In the genomic region with DNA sequence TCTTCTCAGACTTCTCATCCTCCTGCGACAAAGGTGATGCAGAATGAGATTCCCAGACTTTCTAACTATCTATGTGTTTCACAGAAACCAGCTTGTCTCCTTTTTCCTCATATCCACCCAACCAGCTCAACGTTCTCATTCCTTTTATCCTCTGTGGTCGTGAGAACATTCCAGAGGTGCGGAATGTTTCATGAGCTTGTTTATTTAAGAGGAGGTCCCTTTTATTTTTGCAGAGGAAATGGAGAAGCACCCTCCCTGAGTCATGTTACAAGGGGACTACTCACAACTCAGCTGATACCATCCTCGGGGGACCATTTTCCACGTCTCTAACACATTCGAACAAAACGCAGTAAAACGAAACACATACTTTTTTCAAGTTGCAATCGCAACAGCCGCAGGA, we compare ENCODE assay signal across 14 cellular contexts.
DNase-seq lines count a peak whose midpoint lies in the region; ATAC-seq and TF ChIP-seq lines count a peak whose summit lies in the region.
"Had no signal": no experiment of that assay in that cellular context is flagged by ENCODE, and none has a peak within 500 bp of the region (broad histone marks: within the 10 kb centered on the region; RNA-seq: fewer than 3 reads in every experiment).

No MANE protein-coding gene starts in this region.

- H3K79me2 ChIP-seq in PC-3 (ENCODE audit: low read length) = peaks cover 87% of the 10 kb centered on the region

- no peaks in the 10 kb centered on the region for H3F3A ChIP-seq in PC-3 (ENCODE audit: low read length, unreplicated experiment)

- H3K36me3 Mint-ChIP-seq in endodermal cell (ENCODE audit: low read depth) = peaks cover 36% of the 10 kb centered on the region
- H3K36me3 Mint-ChIP-seq in nephron (ENCODE audit: low read depth) = peaks cover 49% of the 10 kb centered on the region
- H3K36me3 Mint-ChIP-seq in T-helper 2 cell treated with Interferon-gamma antibody and Interleukin-4, amounts not matched to agents 5 μg/mL and 100 μg/mL, for 36 hours (ENCODE audit: low read depth) = no peaks in the 10 kb centered on the region

- DNase-seq in PC-3 (peak; percentile 90), endodermal cell (no peak), HuH-7.5 (ENCODE audit: low spot score) (no peak)
- no peak for DNase-seq in T-helper 2 cell treated with Interferon-gamma antibody and Interleukin-4, amounts not matched to agents 5 μg/mL and 100 μg/mL, for 36 hours (ENCODE audit: low spot score)
- no peak for DNase-seq in stimulated activated naive CD8-positive, alpha-beta T cell treated with anti-CD3 and anti-CD28 coated beads, Interleukin-15, amount 100 ng/mL, for 72 hours
- DNase-seq: activated CD4-positive, alpha-beta T cell treated with anti-CD3 and anti-CD28 coated beads, Interleukin-2, amount 50 U/mL, for 4 hours; activated naive CD8-positive, alpha-beta T cell treated with anti-CD3 and anti-CD28 coated beads, Interleukin-2, amount 50 U/mL, for 24 hours; Calu3; heart right ventricle; NCI-H1417 treated with DMSO at 0.1 percent for 48 hours; SHP77 had no signal

- H3K27me3 ChIP-seq in PC-3 (ENCODE audit: low read length) (no peaks in the 10 kb centered on the region), endodermal cell (ENCODE audit: control insufficient read depth, insufficient read depth, low read length, poor library complexity, severe bottlenecking) (no peaks in the 10 kb centered on the region)
- H3K27me3 ChIP-seq: heart right ventricle had no signal

- intact Hi-C loops in PC-3 (cut with micrococcal nuclease) = loop anchor here (1.0 to 2.0 kb wide), 2 partner anchors 10 to 30 kb away; no protein-coding TSS in a partner anchor

- H2AFZ ChIP-seq in PC-3 (ENCODE audit: low read length) = peak overlapping the region; percentile 38; the same call in 1 of the 2 replicates

- no peaks in the 10 kb centered on the region for H4K20me1 ChIP-seq in PC-3 (ENCODE audit: low read length)

- peak overlapping the region; percentile 50 for H3K4me3 ChIP-seq in PC-3 (ENCODE audit: low read length)
- H3K4me3 ChIP-seq in endodermal cell (ENCODE audit: low read length) = no peak overlapping the region
- H3K4me3 ChIP-seq: heart right ventricle had no signal

- H3K9me3 ChIP-seq in PC-3 (ENCODE audit: low read length) (no peaks in the 10 kb centered on the region), endodermal cell (ENCODE audit: control insufficient read depth, low read length) (no peaks in the 10 kb centered on the region)
- H3K9me3 ChIP-seq: heart right ventricle had no signal

- no peaks in the 10 kb centered on the region for H3K9me2 ChIP-seq in PC-3 (replicated peaks; ENCODE audit: low read length)

- H3K9me3 Mint-ChIP-seq in endodermal cell (no peaks in the 10 kb centered on the region), nephron (no peaks in the 10 kb centered on the region)
- no peaks in the 10 kb centered on the region for H3K9me3 Mint-ChIP-seq in T-helper 2 cell treated with Interferon-gamma antibody and Interleukin-4, amounts not matched to agents 5 μg/mL and 100 μg/mL, for 36 hours
- H3K9me3 Mint-ChIP-seq in stimulated activated naive CD8-positive, alpha-beta T cell treated with anti-CD3 and anti-CD28 coated beads, Interleukin-15, amount 100 ng/mL, for 72 hours = no peaks in the 10 kb centered on the region
- H3K9me3 Mint-ChIP-seq: activated naive CD8-positive, alpha-beta T cell treated with anti-CD3 and anti-CD28 coated beads, Interleukin-2, amount 50 U/mL, for 24 hours had no signal

- ATAC-seq in PC-3 (peak; percentile 82), HG02840 (IDR thresholded peaks at IDR 0.05; ENCODE audit: low FRiP score, unreplicated experiment) (no peak)
- ATAC-seq in stimulated activated naive CD8-positive, alpha-beta T cell treated with anti-CD3 and anti-CD28 coated beads, Interleukin-15, amount 100 ng/mL, for 72 hours = no peak
- ATAC-seq: activated naive CD8-positive, alpha-beta T cell treated with anti-CD3 and anti-CD28 coated beads, Interleukin-2, amount 50 U/mL, for 24 hours had no signal

- H3K4me2 ChIP-seq in PC-3 (ENCODE audit: low read length) = peak overlapping the region; percentile 79

- H3K4me3 Mint-ChIP-seq in endodermal cell (no peak overlapping the region), nephron (peak overlapping the region in 1 of 3 experiments; percentile 34)
- H3K4me3 Mint-ChIP-seq in T-helper 2 cell treated with Interferon-gamma antibody and Interleukin-4, amounts not matched to agents 5 μg/mL and 100 μg/mL, for 36 hours = no peak overlapping the region
- H3K4me3 Mint-ChIP-seq in stimulated activated naive CD8-positive, alpha-beta T cell treated with anti-CD3 and anti-CD28 coated beads, Interleukin-15, amount 100 ng/mL, for 72 hours = no peak overlapping the region
- H3K4me3 Mint-ChIP-seq: activated naive CD8-positive, alpha-beta T cell treated with anti-CD3 and anti-CD28 coated beads, Interleukin-2, amount 50 U/mL, for 24 hours had no signal

- WGBS in endodermal cell (ENCODE audit: insufficient coverage in 1 of 2, insufficient read length in 1 of 2), 2 experiments = 89 to 94% methylated on average over 7 to 11 of the region's 11 CpGs

- H3K4me1 Mint-ChIP-seq in endodermal cell (peaks cover 40% of the 10 kb centered on the region), nephron (peaks cover 62% of the 10 kb centered on the region)
- no peaks in the 10 kb centered on the region for H3K4me1 Mint-ChIP-seq in T-helper 2 cell treated with Interferon-gamma antibody and Interleukin-4, amounts not matched to agents 5 μg/mL and 100 μg/mL, for 36 hours (ENCODE audit: low read depth)
- H3K4me1 Mint-ChIP-seq in stimulated activated naive CD8-positive, alpha-beta T cell treated with anti-CD3 and anti-CD28 coated beads, Interleukin-15, amount 100 ng/mL, for 72 hours = no peaks in the 10 kb centered on the region
- H3K4me1 Mint-ChIP-seq: activated naive CD8-positive, alpha-beta T cell treated with anti-CD3 and anti-CD28 coated beads, Interleukin-2, amount 50 U/mL, for 24 hours had no signal

- BruUV-seq in PC-3 (replicated peaks; lab: Mats Ljungman, UMichigan) = no TSS peak

- H3K27me3 Mint-ChIP-seq in endodermal cell (ENCODE audit: insufficient read depth) (no peaks in the 10 kb centered on the region), nephron (ENCODE audit: low read depth) (no peaks in the 10 kb centered on the region)
- H3K27me3 Mint-ChIP-seq in T-helper 2 cell treated with Interferon-gamma antibody and Interleukin-4, amounts not matched to agents 5 μg/mL and 100 μg/mL, for 36 hours (ENCODE audit: low read depth) = no peaks in the 10 kb centered on the region
- no peaks in the 10 kb centered on the region for H3K27me3 Mint-ChIP-seq in stimulated activated naive CD8-positive, alpha-beta T cell treated with anti-CD3 and anti-CD28 coated beads, Interleukin-15, amount 100 ng/mL, for 72 hours
- H3K27me3 Mint-ChIP-seq: activated naive CD8-positive, alpha-beta T cell treated with anti-CD3 and anti-CD28 coated beads, Interleukin-2, amount 50 U/mL, for 24 hours had no signal

- H3K36me3 ChIP-seq in PC-3 (ENCODE audit: low read depth, low read length) (no peaks in the 10 kb centered on the region), endodermal cell (ENCODE audit: control insufficient read depth, insufficient read depth, low read length) (peaks cover 32% of the 10 kb centered on the region)

- TF ChIP-seq CTCF in C4-2B (conservative IDR thresholded peaks at IDR 0.05) = no peak
- TF ChIP-seq CTCF in PC-3 (conservative IDR thresholded peaks at IDR 0.05; ENCODE audit: low read depth, low read length) = no peak
- TF ChIP-seq CTCF in endodermal cell (conservative IDR thresholded peaks at IDR 0.05) = no peak
- no peak for TF ChIP-seq CTCF in nephron (IDR thresholded peaks at IDR 0.05; ENCODE audit: unreplicated experiment in 3 of 3)

- POLR2A ChIA-PET in PC-3 (lab: Charles Lee; ENCODE audit: unreplicated experiment) = interaction anchor here (1.0 to 1.3 kb wide), 2 partner anchors 10 to 30 kb away, joined by 3 to 20 read pairs; no protein-coding TSS in a partner anchor

- H3K27ac ChIP-seq in C4-2B (peak overlapping the region; percentile 23; the same call in 1 of the 2 replicates), PC-3 (ENCODE audit: low read length) (peak overlapping the region; percentile 93), endodermal cell (ENCODE audit: low read depth, low read length) (no peak overlapping the region)

- peak overlapping the region; percentile 18 for H3K27ac Mint-ChIP-seq in endodermal cell
- peak overlapping the region; percentile 29 to 64 (median 58) for H3K27ac Mint-ChIP-seq in nephron
- H3K27ac Mint-ChIP-seq in T-helper 2 cell treated with Interferon-gamma antibody and Interleukin-4, amounts not matched to agents 5 μg/mL and 100 μg/mL, for 36 hours = no peak overlapping the region
- H3K27ac Mint-ChIP-seq in stimulated activated naive CD8-positive, alpha-beta T cell treated with anti-CD3 and anti-CD28 coated beads, Interleukin-15, amount 100 ng/mL, for 72 hours = no peak overlapping the region
- H3K27ac Mint-ChIP-seq: activated naive CD8-positive, alpha-beta T cell treated with anti-CD3 and anti-CD28 coated beads, Interleukin-2, amount 50 U/mL, for 24 hours had no signal

- H3K4me1 ChIP-seq in PC-3 (ENCODE audit: insufficient read depth, low read length) (peaks cover 55% of the 10 kb centered on the region), endodermal cell (ENCODE audit: control insufficient read depth, insufficient read depth, low read length) (peaks cover 6% of the 10 kb centered on the region)

- peak overlapping the region; percentile 63 for H3K9ac ChIP-seq in PC-3 (ENCODE audit: low read length)
- H3K9ac ChIP-seq in endodermal cell (ENCODE audit: extremely low read depth, low read length, poor library complexity, severe bottlenecking) = no peak overlapping the region

- CTCF ChIA-PET in PC-3 (lab: Charles Lee) = interaction anchor here (0.5 to 0.9 kb wide), 2 partner anchors 13 to 83 kb away, joined by 3 to 4 read pairs; no protein-coding TSS in a partner anchor

Comparison
In these comparisons a context has a peak if more than half of its experiments do, and no peak if none do; other contexts are left out.
1. H3K27ac Mint-ChIP-seq: peak in endodermal cell (single experiment) and nephron (3 of 3); none in T-helper 2 cell treated with Interferon-gamma antibody and Interleukin-4, amounts not matched to agents 5 μg/mL and 100 μg/mL, for 36 hours (single experiment) and stimulated activated naive CD8-positive, alpha-beta T cell treated with anti-CD3 and anti-CD28 coated beads, Interleukin-15, amount 100 ng/mL, for 72 hours (0 of 2).